ENCODE assay signal across 25 cellular contexts in the genomic region with DNA sequence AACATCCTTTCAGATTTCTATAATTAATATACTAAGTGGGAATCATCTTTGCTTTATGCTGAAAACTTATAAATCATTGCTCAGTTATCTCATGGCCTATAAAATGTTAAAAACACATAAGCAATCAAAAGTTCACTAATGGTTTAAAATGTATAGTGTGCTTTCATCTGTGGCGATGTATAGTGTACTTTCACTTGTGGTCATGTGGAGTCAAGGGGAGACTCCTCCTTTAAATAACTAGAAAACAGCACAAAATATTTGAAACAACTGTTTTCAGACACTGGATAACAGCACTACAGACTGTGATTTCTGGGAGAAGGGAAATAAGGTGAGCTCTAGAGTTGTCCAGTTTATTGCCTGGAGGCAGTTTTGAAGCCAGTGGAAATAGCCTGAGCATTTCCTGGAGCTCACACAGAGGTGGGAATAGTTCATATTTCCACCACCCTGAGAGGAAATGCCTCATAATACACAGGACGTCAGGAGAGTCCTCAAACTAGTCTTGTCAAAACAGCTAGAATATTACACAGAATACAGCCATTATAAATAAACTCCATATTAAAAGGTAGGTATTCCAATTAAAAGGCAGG.
A peak's percentile ranks its signal among the peaks of the same experiment; 100 is the strongest.
DNase-seq lines count a peak whose midpoint lies in the region; ATAC-seq, FAIRE-seq and TF ChIP-seq lines count a peak whose summit lies in the region.
"Had no signal": no experiment of that assay in that cellular context is flagged by ENCODE, and none has a peak within 500 bp of the region (broad histone marks: within the 10 kb centered on the region; RNA-seq: fewer than 3 reads in every experiment).

No MANE protein-coding gene starts in this region.

- H3K36me3 Mint-ChIP-seq in GM23338 (ENCODE audit: low read depth): peaks cover 29% of the 10 kb centered on the region

- intact Hi-C loops in right lobe of liver (cut with DNase I) (no loop called here), HepG2 (cut with micrococcal nuclease; ENCODE audit: unreplicated experiment) (no loop called here), endothelial cell of umbilical vein (cut with micrococcal nuclease) (no loop called here)

- POLR2A ChIA-PET in HepG2 (lab: Yijun Ruan, JAX): no interaction called here
- POLR2A ChIA-PET in endothelial cell of umbilical vein (lab: Charles Lee): no interaction called here

- ATAC-seq in right lobe of liver: peak in 3 of 4 donors; percentile 43 to 59 (median 55)
- ATAC-seq in HepG2: no peak
- ATAC-seq in GM23338: no peak
- ATAC-seq: activated CD8-positive, alpha-beta memory T cell treated with anti-CD3 and anti-CD28 coated beads, Interleukin-2, amount 10 ng/mL, durations not matched to agents 7 days and 5 days; HCT116; Panc1 had no signal

- H3K4me3 ChIP-seq in right lobe of liver (no peak overlapping the region), HepG2 (replicated peaks in 1 of 3; ENCODE audit: insufficient read depth in 1 of 3, low read depth in 2 of 3, low read length in 3 of 3) (no peak overlapping the region), astrocyte of the cerebellum (ENCODE audit: low read depth, low read length) (no peak overlapping the region), endothelial cell of umbilical vein (replicated peaks in 1 of 3; ENCODE audit: insufficient read depth in 1 of 3, low read depth in 1 of 3, low read length in 3 of 3) (no peak overlapping the region), GM23338 (no peak overlapping the region)
- H3K4me3 ChIP-seq: BLaER1 had no signal

- H3K27ac ChIP-seq in right lobe of liver (no peak overlapping the region), HepG2 (ENCODE audit: extremely low read length, insufficient read depth, low read length) (no peak overlapping the region), endothelial cell of umbilical vein (ENCODE audit: insufficient read depth, low read depth, low read length) (peak overlapping the region; percentile 57), GM23338 (ENCODE audit: low read depth) (no peak overlapping the region)
- H3K27ac ChIP-seq: BLaER1, epithelial cell of prostate had no signal

- H3K79me2 ChIP-seq in HepG2 (ENCODE audit: insufficient read depth, low read length): no peaks in the 10 kb centered on the region
- no peaks in the 10 kb centered on the region for H3K79me2 ChIP-seq in endothelial cell of umbilical vein (ENCODE audit: control insufficient read depth, insufficient read depth, low read length)
- H3K79me2 ChIP-seq in GM23338 (replicated peaks; ENCODE audit: insufficient read depth): no peaks in the 10 kb centered on the region

- BruUV-seq in HepG2 (replicated peaks; lab: Mats Ljungman, UMichigan): no TSS peak
- BruUV-seq in endothelial cell of umbilical vein (replicated peaks; lab: Mats Ljungman, UMichigan): no TSS peak

- H3K36me3 ChIP-seq in right lobe of liver: no peaks in the 10 kb centered on the region
- H3K36me3 ChIP-seq in HepG2 (replicated peaks in 1 of 2; ENCODE audit: control insufficient read depth in 1 of 2, insufficient read depth in 2 of 2, low read length in 2 of 2): peaks cover 2 to 4% of the 10 kb centered on the region in 2 experiments; a peak in 1 of 5 replicates
- no peaks in the 10 kb centered on the region for H3K36me3 ChIP-seq in endothelial cell of umbilical vein (ENCODE audit: control insufficient read depth in 2 of 2, extremely low read depth in 1 of 2, insufficient read depth in 2 of 2, low read length in 2 of 2)
- H3K36me3 ChIP-seq in GM23338 (ENCODE audit: insufficient read depth): no peaks in the 10 kb centered on the region

- no peaks in the 10 kb centered on the region for H3K9me1 ChIP-seq in endothelial cell of umbilical vein (replicated peaks; ENCODE audit: control insufficient read depth, extremely low read depth, insufficient read depth, low read length)

- no peaks in the 10 kb centered on the region for H3K4me1 ChIP-seq in right lobe of liver
- peaks cover 13% of the 10 kb centered on the region; the same call in 1 of the 2 replicates for H3K4me1 ChIP-seq in HepG2 (ENCODE audit: insufficient read depth, low read length)
- H3K4me1 ChIP-seq in endothelial cell of umbilical vein (ENCODE audit: control insufficient read depth, extremely low read depth, insufficient read depth, low read length): peaks cover 16% of the 10 kb centered on the region
- peaks cover 15% of the 10 kb centered on the region; the same call in 1 of the 2 replicates for H3K4me1 ChIP-seq in GM23338 (ENCODE audit: insufficient read depth)
- H3K4me1 ChIP-seq: BLaER1, Caco-2 had no signal

- TF ChIP-seq EP300 in HepG2 (IDR thresholded peaks at IDR 0.05; ENCODE audit: low read depth in 2 of 2, low read length in 2 of 2) (no peak), HepG2 (CRISPR knock-in tag; IDR thresholded peaks at IDR 0.05; ENCODE audit: borderline replicate concordance) (no peak)

- no peaks in the 10 kb centered on the region for H3K27me3 Mint-ChIP-seq in GM23338 (ENCODE audit: insufficient read depth, low read depth, poor library complexity)
- H3K27me3 Mint-ChIP-seq: activated CD4-positive, alpha-beta T cell treated with anti-CD3 and anti-CD28 coated beads, Interleukin-2, amount 10 ng/mL, durations not matched to agents 24 days and 14 days; activated CD8-positive, alpha-beta memory T cell treated with anti-CD3 and anti-CD28 coated beads, Interleukin-2, amount 10 ng/mL, durations not matched to agents 7 days and 5 days; activated naive CD8-positive, alpha-beta T cell; progenitor cell of endocrine pancreas had no signal

- CTCF ChIA-PET in HepG2 (lab: Yijun Ruan, JAX; ENCODE audit: low intra/inter-chr PET ratio, low total read pairs) (no interaction called here), endothelial cell of umbilical vein (lab: Charles Lee) (interaction anchor here (0.8 to 1.1 kb wide), 2 partner anchors 16 to 23 kb away, joined by 3 to 4 read pairs; no protein-coding TSS in a partner anchor)

- DNase-seq in right lobe of liver (no peak), HepG2 (ENCODE audit: low spot score) (no peak), astrocyte of the cerebellum (ENCODE audit: low read depth) (peak; percentile 13), endothelial cell of umbilical vein (ENCODE audit: low read depth, low spot score) (peak; percentile 76), AG20443 (ENCODE audit: low spot score) (no peak), NCI-H510A treated with DMSO at 0.1 percent for 48 hours (lab: John Stamatoyannopoulos, UW) (no peak), GM23338 (ENCODE audit: low spot score) (no peak)
- DNase-seq in activated T-cell treated with anti-CD3 and anti-CD28 coated beads, Interleukin-2, amount 50 U/mL, for 1 hour: no peak
- DNase-seq: activated CD4-positive, alpha-beta T cell treated with anti-CD3 and anti-CD28 coated beads, Interleukin-2, amount 10 ng/mL, durations not matched to agents 24 days and 14 days; activated CD8-positive, alpha-beta memory T cell treated with anti-CD3 and anti-CD28 coated beads, Interleukin-2, amount 10 ng/mL, durations not matched to agents 7 days and 5 days; Caco-2; hippocampal formation; Karpas-422; NCI-H1048; NCI-H187 treated with DMSO at 0.1 percent for 48 hours; NCI-H82; stimulated activated CD4-positive, alpha-beta T cell treated with anti-CD3 and anti-CD28 coated beads, Interleukin-1b, Interleukin-23, amount 100 ng/mL, for 48 hours had no signal

- H3K27me3 ChIP-seq in right lobe of liver (no peaks in the 10 kb centered on the region), HepG2 (ENCODE audit: control insufficient read depth in 1 of 2, insufficient read depth in 2 of 2, low read length in 2 of 2) (no peaks in the 10 kb centered on the region), endothelial cell of umbilical vein (ENCODE audit: control insufficient read depth in 2 of 2, insufficient read depth in 2 of 2, low read length in 2 of 2) (no peaks in the 10 kb centered on the region), GM23338 (ENCODE audit: insufficient read depth) (no peaks in the 10 kb centered on the region)
- H3K27me3 ChIP-seq: BLaER1 had no signal

- no peak for FAIRE-seq in HepG2 (lab: Jason Lieb, UNC)
- FAIRE-seq in endothelial cell of umbilical vein (lab: Jason Lieb, UNC): peak; percentile 77
- FAIRE-seq: GM18507 had no signal

- peaks cover 16% of the 10 kb centered on the region; the same call in 2 of the 3 replicates for H3K4me1 Mint-ChIP-seq in GM23338
- H3K4me1 Mint-ChIP-seq: activated CD4-positive, alpha-beta T cell treated with anti-CD3 and anti-CD28 coated beads, Interleukin-2, amount 10 ng/mL, durations not matched to agents 24 days and 14 days; activated CD8-positive, alpha-beta memory T cell treated with anti-CD3 and anti-CD28 coated beads, Interleukin-2, amount 10 ng/mL, durations not matched to agents 7 days and 5 days had no signal

- in situ Hi-C loops in HepG2 (cut with HindIII; ENCODE audit: extremely low pct_ligation_motif_present, low pct_unique_long_range_greater_than_20kb): no loop called here
- in situ Hi-C loops in astrocyte of the cerebellum (cut with HindIII; ENCODE audit: low sequenced_read_pairs): no loop called here

- H3K9me3 Mint-ChIP-seq in GM23338: peaks cover 18% of the 10 kb centered on the region
- H3K9me3 Mint-ChIP-seq: activated CD4-positive, alpha-beta T cell treated with anti-CD3 and anti-CD28 coated beads, Interleukin-2, amount 10 ng/mL, durations not matched to agents 24 days and 14 days; activated T-helper 2 cell treated with anti-CD3 and anti-CD28 coated beads, Interferon-gamma antibody, Interleukin-2, Interleukin-4, amounts not matched to agents 10 μg/mL and 5 μg/mL and 100 μg/mL, durations not matched to agents 14 hours and 24 hours and 36 hours had no signal

- no peaks in the 10 kb centered on the region for H4K20me1 ChIP-seq in HepG2 (ENCODE audit: insufficient read depth, low read length)
- H4K20me1 ChIP-seq in endothelial cell of umbilical vein (replicated peaks; ENCODE audit: control insufficient read depth, extremely low read depth, insufficient read depth, low read length): no peaks in the 10 kb centered on the region
- no peaks in the 10 kb centered on the region for H4K20me1 ChIP-seq in GM23338 (replicated peaks; ENCODE audit: insufficient read depth)
- H4K20me1 ChIP-seq: BLaER1 had no signal

- TF ChIP-seq CTCF in right lobe of liver (IDR thresholded peaks at IDR 0.05): no peak
- no peak for TF ChIP-seq CTCF in HepG2 (CRISPR knock-in tag; IDR thresholded peaks at IDR 0.05)
- TF ChIP-seq CTCF in astrocyte of the cerebellum (IDR thresholded peaks at IDR 0.05; ENCODE audit: low read depth, low read length, missing control alignments): no peak
- TF ChIP-seq CTCF in endothelial cell of umbilical vein (IDR thresholded peaks at IDR 0.05; ENCODE audit: extremely low read depth in 1 of 2, insufficient read depth in 1 of 2, low read depth in 1 of 2, low read length in 2 of 2): no peak
- TF ChIP-seq CTCF in GM23338 (conservative IDR thresholded peaks at IDR 0.05; ENCODE audit: low read depth in 2 of 2): no peak

- no peak overlapping the region for H3K27ac Mint-ChIP-seq in GM23338
- H3K27ac Mint-ChIP-seq: activated CD4-positive, alpha-beta T cell treated with anti-CD3 and anti-CD28 coated beads, Interleukin-2, amount 10 ng/mL, durations not matched to agents 24 days and 14 days; activated CD8-positive, alpha-beta memory T cell treated with anti-CD3 and anti-CD28 coated beads, Interleukin-2, amount 10 ng/mL, durations not matched to agents 7 days and 5 days; activated naive CD8-positive, alpha-beta T cell; activated T-helper 2 cell treated with anti-CD3 and anti-CD28 coated beads, Interferon-gamma antibody, Interleukin-2, Interleukin-4, amounts not matched to agents 10 μg/mL and 5 μg/mL and 100 μg/mL, durations not matched to agents 14 hours and 24 hours and 36 hours; progenitor cell of endocrine pancreas had no signal

- no peak for TF ChIP-seq RAD21 in HepG2 (CRISPR knock-in tag; IDR thresholded peaks at IDR 0.05)

- TF ChIP-seq POLR2A in right lobe of liver (IDR thresholded peaks at IDR 0.05) (no peak), HepG2 (IDR thresholded peaks at IDR 0.05; ENCODE audit: insufficient read depth in 1 of 2, low read depth in 2 of 2, low read length in 2 of 2) (no peak), endothelial cell of umbilical vein (IDR thresholded peaks at IDR 0.05; ENCODE audit: low read depth, low read length) (no peak)

- H3K9me3 ChIP-seq in right lobe of liver (no peaks in the 10 kb centered on the region), HepG2 (ENCODE audit: low read length) (peaks cover 5% of the 10 kb centered on the region), endothelial cell of umbilical vein (replicated peaks; ENCODE audit: control insufficient read depth, insufficient read depth, low read length) (no peaks in the 10 kb centered on the region)
- H3K9me3 ChIP-seq: Caco-2 had no signal

- no peak overlapping the region for H2AFZ ChIP-seq in HepG2 (ENCODE audit: low read length)
- no peak overlapping the region for H2AFZ ChIP-seq in endothelial cell of umbilical vein (ENCODE audit: low read depth, low read length)
- no peak overlapping the region for H2AFZ ChIP-seq in GM23338

- WGBS in right lobe of liver (ENCODE audit: insufficient coverage, low coverage, low lambda C conversion rate, missing lambda C conversion rate): 82% methylated on average over 2 of the region's 2 CpGs
- WGBS in HepG2 (ENCODE audit: low lambda C conversion rate): 94% methylated on average over 2 of the region's 2 CpGs

- no peak overlapping the region for H3K4me3 Mint-ChIP-seq in GM23338
- H3K4me3 Mint-ChIP-seq: activated CD4-positive, alpha-beta T cell treated with anti-CD3 and anti-CD28 coated beads, Interleukin-2, amount 10 ng/mL, durations not matched to agents 24 days and 14 days; activated CD8-positive, alpha-beta memory T cell treated with anti-CD3 and anti-CD28 coated beads, Interleukin-2, amount 10 ng/mL, durations not matched to agents 7 days and 5 days; activated naive CD8-positive, alpha-beta T cell had no signal

- H3K4me2 ChIP-seq in HepG2 (ENCODE audit: low read depth, low read length): no peak overlapping the region
- peak overlapping the region; percentile 59 for H3K4me2 ChIP-seq in endothelial cell of umbilical vein (ENCODE audit: insufficient read depth, low read length)
- H3K4me2 ChIP-seq in GM23338: no peak overlapping the region
- H3K4me2 ChIP-seq: BLaER1 had no signal

- no peaks in the 10 kb centered on the region for H3K9me2 ChIP-seq in GM23338 (ENCODE audit: insufficient read depth)

- no peak overlapping the region for H3K9ac ChIP-seq in HepG2 (ENCODE audit: insufficient read depth, low read depth, low read length)
- H3K9ac ChIP-seq in endothelial cell of umbilical vein (replicated peaks; ENCODE audit: extremely low read depth, insufficient read depth, low read length): no peak overlapping the region
- H3K9ac ChIP-seq: BLaER1 had no signal

- dilution Hi-C loops in endothelial cell of umbilical vein (cut with MboI; ENCODE audit: extremely low pct_ligation_motif_present, low sequenced_read_pairs): no loop called here

- H3F3A ChIP-seq in GM23338 (replicated peaks; ENCODE audit: low read depth): no peaks in the 10 kb centered on the region

Comparison
In these comparisons a context has a peak if more than half of its experiments do, and no peak if none do; other contexts are left out.
1. ATAC-seq: peak in right lobe of liver (3 of 4); none in HepG2 (single experiment) and GM23338 (single experiment).
2. DNase-seq: peak in astrocyte of the cerebellum (single experiment) and endothelial cell of umbilical vein (single experiment); none in right lobe of liver (0 of 3), HepG2 (single experiment), AG20443 (single experiment), activated T-cell treated with anti-CD3 and anti-CD28 coated beads, Interleukin-2, amount 50 U/mL, for 1 hour (single experiment), NCI-H510A treated with DMSO at 0.1 percent for 48 hours (single experiment) and GM23338 (single experiment).